ENCODE assay signal across 3 cellular contexts in genomic region chr17:69082696-69083095, GRCh38.
TF ChIP-seq lines count a peak whose summit lies in the region.

No MANE protein-coding gene starts in this region.

TF ChIP-seq in SK-N-SH, 30 proteins besides CTCF, POLR2A, EP300 and RAD21:
- TF ChIP-seq JUND (IDR thresholded peaks at IDR 0.05) (no peak), RXRA (IDR thresholded peaks at IDR 0.05; ENCODE audit: borderline replicate concordance, low read depth) (no peak), PBX3 (IDR thresholded peaks at IDR 0.05) (no peak), RCOR1 (IDR thresholded peaks at IDR 0.05; ENCODE audit: low read length) (no peak), FOXM1 (IDR thresholded peaks at IDR 0.05; ENCODE audit: low read depth) (no peak), USF1 (IDR thresholded peaks at IDR 0.05; ENCODE audit: borderline replicate concordance, low read depth) (no peak), ZBTB33 (IDR thresholded peaks at IDR 0.05; ENCODE audit: borderline replicate concordance, low read depth) (no peak), GATA2 (CRISPR knock-in tag; IDR thresholded peaks at IDR 0.05) (no peak), MAX (IDR thresholded peaks at IDR 0.05; ENCODE audit: low read depth) (no peak), NFIC (IDR thresholded peaks at IDR 0.05; ENCODE audit: borderline replicate concordance) (no peak), NRF1 (IDR thresholded peaks at IDR 0.05; ENCODE audit: low read depth, low read length) (no peak)

TF ChIP-seq in SK-N-SH treated with all-trans-retinoic acid at 6 μM for 48 hours, 23 proteins besides CTCF, POLR2A, EP300 and RAD21:
- no peak for TF ChIP-seq SNAI2 (CRISPR knock-in tag; IDR thresholded peaks at IDR 0.05)
- TF ChIP-seq ZFP3 (CRISPR knock-in tag; IDR thresholded peaks at IDR 0.05): no peak
- TF ChIP-seq ISL1 (CRISPR knock-in tag; IDR thresholded peaks at IDR 0.05): no peak
- TF ChIP-seq TCF4 (CRISPR knock-in tag; IDR thresholded peaks at IDR 0.05; ENCODE audit: borderline replicate concordance): no peak
- TF ChIP-seq ZNF8 (CRISPR knock-in tag; IDR thresholded peaks at IDR 0.05): no peak
- no peak for TF ChIP-seq CSDC2 (CRISPR knock-in tag; IDR thresholded peaks at IDR 0.05)
- no peak for TF ChIP-seq ZNF70 (CRISPR knock-in tag; IDR thresholded peaks at IDR 0.05)
- TF ChIP-seq PPARA (CRISPR knock-in tag; IDR thresholded peaks at IDR 0.05; ENCODE audit: borderline replicate concordance): no peak
- TF ChIP-seq ESRRG (CRISPR knock-in tag; IDR thresholded peaks at IDR 0.05): no peak
- TF ChIP-seq ZC3H10 (CRISPR knock-in tag; IDR thresholded peaks at IDR 0.05): no peak
- TF ChIP-seq CREB5 (CRISPR knock-in tag; IDR thresholded peaks at IDR 0.05; ENCODE audit: low read depth): no peak
TF ChIP-seq in SK-N-SH treated with all-trans-retinoic acid at 6 μM for 48 hours: peak in this region for 0.

TF ChIP-seq in K562, 482 proteins besides CTCF, POLR2A, EP300 and RAD21:
- TF ChIP-seq EHMT2 (IDR thresholded peaks at IDR 0.05) (no peak), TCF3 (CRISPR knock-in tag; IDR thresholded peaks at IDR 0.05) (no peak), ZNF75A (CRISPR knock-in tag; IDR thresholded peaks at IDR 0.05) (peak; percentile 91), RBM25 (IDR thresholded peaks at IDR 0.05; ENCODE audit: low read depth, low read length, severe bottlenecking) (peak; percentile 67), ZNF197 (CRISPR knock-in tag; IDR thresholded peaks at IDR 0.05; ENCODE audit: low read depth) (no peak)
